14 cellular contexts compared by ENCODE assay signal in genomic region chr19:931860-932646, GRCh38. TPM values are rescaled to one million over a fixed set of nuclear protein-coding genes. Genes with fewer than 3 reads are reported as not detected.
A peak's percentile ranks its signal among the peaks of the same experiment; 100 is the strongest.
DNase-seq lines count a peak whose midpoint lies in the region; ATAC-seq and TF ChIP-seq lines count a peak whose summit lies in the region.
"Had no signal": no experiment of that assay in that cellular context is flagged by ENCODE, and none has a peak within 500 bp of the region (broad histone marks: within the 10 kb centered on the region; RNA-seq: fewer than 3 reads in every experiment).

No MANE protein-coding gene starts in this region.

- H3K27me3 ChIP-seq in BE2C = no peaks in the 10 kb centered on the region
- H3K27me3 ChIP-seq: ascending aorta had no signal

- H3K4me1 Mint-ChIP-seq in nephron progenitor cell = peaks cover 27% of the 10 kb centered on the region

- peak overlapping the region; percentile 2 for H3K4me3 ChIP-seq in GM12875 (ENCODE audit: low read depth, low read length)
- peak overlapping the region; percentile 6 for H3K4me3 ChIP-seq in choroid plexus epithelial cell (ENCODE audit: low read depth, low read length)
- no peak overlapping the region for H3K4me3 ChIP-seq in BE2C (ENCODE audit: low read depth, low read length)

- no peak for ATAC-seq in HG02973 (IDR thresholded peaks at IDR 0.05; ENCODE audit: unreplicated experiment)
- ATAC-seq: PC-3 had no signal

- peaks cover 5% of the 10 kb centered on the region for H3K27me3 Mint-ChIP-seq in nephron progenitor cell (ENCODE audit: low read depth, poor library complexity)
- H3K27me3 Mint-ChIP-seq: activated CD8-positive, alpha-beta memory T cell treated with anti-CD3 and anti-CD28 coated beads, Interleukin-2, amount 10 ng/mL, durations not matched to agents 7 days and 5 days; CD8-positive, alpha-beta memory T cell had no signal

- peak; percentile 31 for DNase-seq in 8988T
- no peak for DNase-seq in choroid plexus epithelial cell (ENCODE audit: low read depth)
- DNase-seq in nephron progenitor cell = no peak
- no peak for DNase-seq in BE2C
- no peak for DNase-seq in NCI-H2171 (lab: John Stamatoyannopoulos, UW)
- no peak for DNase-seq in EL
- DNase-seq: NCI-H2107, PC-3 had no signal

- H3K9me3 ChIP-seq in BE2C = no peaks in the 10 kb centered on the region
- H3K9me3 ChIP-seq: ascending aorta had no signal

- peaks cover 32% of the 10 kb centered on the region for H3K36me3 Mint-ChIP-seq in nephron progenitor cell (ENCODE audit: low read depth)

- no peak for TF ChIP-seq CTCF in GM12875 (IDR thresholded peaks at IDR 0.05; ENCODE audit: borderline replicate concordance, insufficient read depth, low read depth, low read length)
- no peak for TF ChIP-seq CTCF in choroid plexus epithelial cell (conservative IDR thresholded peaks at IDR 0.05; ENCODE audit: low read depth, low read length)
- TF ChIP-seq CTCF in nephron progenitor cell (IDR thresholded peaks at IDR 0.05) = no peak
- no peak for TF ChIP-seq CTCF in BE2C (IDR thresholded peaks at IDR 0.05; ENCODE audit: low read depth, low read length)

- peaks cover 17% of the 10 kb centered on the region for H3K36me3 ChIP-seq in BE2C
- H3K36me3 ChIP-seq: ascending aorta had no signal

- H3K4me3 Mint-ChIP-seq in nephron progenitor cell = no peak overlapping the region

- H3K27ac Mint-ChIP-seq in nephron progenitor cell = peak overlapping the region; percentile 61
- H3K27ac Mint-ChIP-seq: T-helper 2 cell treated with Interferon-gamma antibody and Interleukin-4, amounts not matched to agents 5 μg/mL and 100 μg/mL, for 36 hours had no signal

- H3K9me3 Mint-ChIP-seq in nephron progenitor cell = no peaks in the 10 kb centered on the region
- H3K9me3 Mint-ChIP-seq: CD8-positive, alpha-beta memory T cell; T-helper 2 cell treated with Interferon-gamma antibody and Interleukin-4, amounts not matched to agents 5 μg/mL and 100 μg/mL, for 36 hours had no signal

- H3K4me1 ChIP-seq in BE2C = peaks cover 25% of the 10 kb centered on the region

RNA-seq across cellular contexts. Expression of gene ARID3A, which starts 6.2 kb away (rescaled TPM):
- polyA plus RNA-seq in BE2C (2012; ENCODE audit: insufficient read depth, insufficient read length, low read depth) = 23.2 TPM

RNA-seq across cellular contexts. Expression of gene KISS1R, which starts 14.9 kb away (rescaled TPM):
- polyA plus RNA-seq in BE2C (2012; ENCODE audit: insufficient read depth, insufficient read length, low read depth) = not detected

RNA-seq across cellular contexts. Expression of gene R3HDM4, which starts 19.0 kb away (rescaled TPM):
- polyA plus RNA-seq in BE2C (2012; ENCODE audit: insufficient read depth, insufficient read length, low read depth) = 74.8 TPM

RNA-seq across cellular contexts. Expression of gene RNU6-9, which starts 38.8 kb away (rescaled TPM):
- not detected for polyA plus RNA-seq in BE2C (2012; ENCODE audit: insufficient read depth, insufficient read length, low read depth)
- polyA plus RNA-seq: CD8-positive, alpha-beta memory T cell had no signal

RNA-seq across cellular contexts. Expression of gene MED16, which starts 39.1 kb away (rescaled TPM):
- 124 TPM for polyA plus RNA-seq in BE2C (2012; ENCODE audit: insufficient read depth, insufficient read length, low read depth)
